In genomic region chr1:19596719-19597462, GRCh38 we compare ENCODE assay signal across 1 cellular context.
TF ChIP-seq lines count a peak whose summit lies in the region.

No MANE protein-coding gene starts in this region.

TF ChIP-seq in HepG2, 621 proteins besides CTCF, POLR2A, EP300 and RAD21 (continued from another document and continues in another):
- TF ChIP-seq UBTF (CRISPR knock-in tag; IDR thresholded peaks at IDR 0.05): peak; percentile 98
- no peak for TF ChIP-seq ZFYVE20 (CRISPR knock-in tag; IDR thresholded peaks at IDR 0.05; ENCODE audit: borderline replicate concordance, low read depth)
- TF ChIP-seq ZNF17 (CRISPR knock-in tag; IDR thresholded peaks at IDR 0.05): no peak
- no peak for TF ChIP-seq TOE1 (CRISPR knock-in tag; IDR thresholded peaks at IDR 0.05)
- no peak; the same call in 1 of the 2 replicates for TF ChIP-seq ZNF768 (CRISPR knock-in tag; IDR thresholded peaks at IDR 0.05)
- no peak for TF ChIP-seq MZF1 (CRISPR knock-in tag; IDR thresholded peaks at IDR 0.05; ENCODE audit: borderline replicate concordance)
- TF ChIP-seq SKIL (CRISPR knock-in tag; IDR thresholded peaks at IDR 0.05; ENCODE audit: borderline replicate concordance): peak; percentile 40; the same call in 1 of the 2 replicates
- no peak for TF ChIP-seq SIN3B (IDR thresholded peaks at IDR 0.05; ENCODE audit: low read length)
- TF ChIP-seq SRSF9 (IDR thresholded peaks at IDR 0.05; ENCODE audit: borderline replicate concordance, insufficient read depth, low read depth, low read length, poor library complexity, severe bottlenecking): no peak
- TF ChIP-seq TAF15 (IDR thresholded peaks at IDR 0.05; ENCODE audit: low read depth, low read length, poor library complexity, severe bottlenecking): no peak
- TF ChIP-seq REL (CRISPR knock-in tag; conservative IDR thresholded peaks at IDR 0.05): no peak
- TF ChIP-seq MIER2 (CRISPR knock-in tag; IDR thresholded peaks at IDR 0.05): no peak
- TF ChIP-seq THAP9 (CRISPR knock-in tag; IDR thresholded peaks at IDR 0.05; ENCODE audit: borderline replicate concordance): peak; percentile 73
- TF ChIP-seq CHD2 (IDR thresholded peaks at IDR 0.05; ENCODE audit: low read depth, low read length): peak; percentile 99
- peak; percentile 39 for TF ChIP-seq XRCC5 (optimal IDR thresholded peaks at IDR 0.05; ENCODE audit: low read length)
- TF ChIP-seq RAD51 (IDR thresholded peaks at IDR 0.05; ENCODE audit: borderline replicate concordance): no peak
- 0 out of 2 replicates have a peak, but pooled peaks have one; percentile 65 for TF ChIP-seq ZNF546 (CRISPR knock-in tag; conservative IDR thresholded peaks at IDR 0.05)
- TF ChIP-seq GPN1 (CRISPR knock-in tag; IDR thresholded peaks at IDR 0.05; ENCODE audit: borderline replicate concordance): no peak
- TF ChIP-seq ZC3H13 (CRISPR knock-in tag; IDR thresholded peaks at IDR 0.05): no peak
- TF ChIP-seq KDM5A (IDR thresholded peaks at IDR 0.05; ENCODE audit: borderline replicate concordance, low read length): peak; percentile 78; the same call in 1 of the 2 replicates
- no peak for TF ChIP-seq ZNF646 (CRISPR knock-in tag; IDR thresholded peaks at IDR 0.05)
- TF ChIP-seq NPAS2 (CRISPR knock-in tag; IDR thresholded peaks at IDR 0.05; ENCODE audit: borderline replicate concordance): no peak
- no peak for TF ChIP-seq THAP8 (CRISPR knock-in tag; IDR thresholded peaks at IDR 0.05; ENCODE audit: borderline replicate concordance)
- TF ChIP-seq PITX1 (CRISPR knock-in tag; IDR thresholded peaks at IDR 0.05): no peak
- TF ChIP-seq FIP1L1 (IDR thresholded peaks at IDR 0.05; ENCODE audit: borderline replicate concordance, insufficient read depth, low read depth, low read length): no peak
- 0 out of 2 replicates have a peak, but pooled peaks have one; percentile 14 for TF ChIP-seq NFRKB (IDR thresholded peaks at IDR 0.05)
- no peak; the same call in 1 of the 2 replicates for TF ChIP-seq ZSCAN5A (CRISPR knock-in tag; IDR thresholded peaks at IDR 0.05; ENCODE audit: borderline replicate concordance)
- TF ChIP-seq ZFP90 (CRISPR knock-in tag; IDR thresholded peaks at IDR 0.05; ENCODE audit: borderline replicate concordance): 0 out of 2 replicates have a peak, but pooled peaks have one; percentile 81
- peak; percentile 77 for TF ChIP-seq GTF3A (CRISPR knock-in tag; conservative IDR thresholded peaks at IDR 0.05)
- TF ChIP-seq ZBTB4 (CRISPR knock-in tag; IDR thresholded peaks at IDR 0.05; ENCODE audit: borderline replicate concordance): no peak
- no peak for TF ChIP-seq ZBTB43 (CRISPR knock-in tag; conservative IDR thresholded peaks at IDR 0.05)
- TF ChIP-seq GABPB1 (CRISPR knock-in tag; IDR thresholded peaks at IDR 0.05): peak; percentile 89
- TF ChIP-seq MATR3 (CRISPR knock-in tag; IDR thresholded peaks at IDR 0.05): no peak
- peak; percentile 17; the same call in 1 of the 2 replicates for TF ChIP-seq MIER3 (CRISPR knock-in tag; IDR thresholded peaks at IDR 0.05; ENCODE audit: borderline replicate concordance)
